Comparison of ENCODE assay signal across 8 cellular contexts in the genomic region with DNA sequence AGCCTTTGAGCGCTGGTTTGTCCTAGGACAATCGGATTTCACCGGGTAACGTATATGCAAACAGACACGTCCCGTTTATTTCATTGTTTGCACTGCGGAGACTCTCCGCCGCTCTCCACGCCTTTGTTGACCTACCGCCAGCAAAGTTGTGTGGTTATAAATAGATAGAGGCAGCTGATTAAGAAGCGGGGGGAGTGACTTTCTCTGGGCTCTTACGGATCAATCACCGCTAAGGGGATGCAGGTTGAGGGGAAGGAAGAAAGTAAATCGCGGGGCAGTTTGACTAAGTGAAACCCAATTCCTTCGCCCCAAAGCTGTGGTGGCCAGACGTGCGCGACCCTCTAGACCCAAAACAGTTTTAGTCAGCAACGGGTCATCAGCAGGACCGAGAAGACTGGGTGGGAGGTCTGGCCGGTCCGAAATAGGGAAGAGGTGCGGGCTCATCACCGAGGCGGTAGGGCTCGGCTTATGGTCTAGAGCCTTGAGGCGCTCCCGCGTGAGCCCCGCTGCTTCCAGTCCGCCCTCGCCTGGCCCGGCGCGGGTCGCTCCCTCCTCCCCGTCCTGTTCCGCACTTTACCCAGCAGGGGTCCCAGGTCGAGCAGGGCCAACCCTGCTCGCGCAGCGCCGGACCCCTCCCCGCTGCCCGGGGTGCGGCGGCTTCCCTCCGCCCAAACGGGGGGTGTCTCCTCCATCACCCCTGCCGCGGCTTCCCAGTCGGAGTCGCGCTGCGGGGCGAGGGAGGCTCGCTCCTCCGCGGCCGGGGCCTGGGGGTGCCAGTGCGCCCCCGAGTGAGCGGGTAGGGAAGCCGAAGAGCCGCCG.
A peak's percentile ranks its signal among the peaks of the same experiment; 100 is the strongest.
DNase-seq lines count a peak whose midpoint lies in the region; ATAC-seq, FAIRE-seq and TF ChIP-seq lines count a peak whose summit lies in the region.

No MANE protein-coding gene starts in this region.

- WGBS in ectodermal cell, 2 experiments, result 0% methylated on average over 68 of the region's 68 CpGs
- WGBS in mesendoderm (ENCODE audit: extremely low coverage, insufficient coverage, low lambda C conversion rate), result no CpG with 5 or more reads among the region's 68 CpGs

- TF ChIP-seq CTCF in PC-3 (conservative IDR thresholded peaks at IDR 0.05; ENCODE audit: low read depth, low read length) (peak; percentile 41), upper lobe of right lung (IDR thresholded peaks at IDR 0.05) (no peak)

- H3K27ac ChIP-seq in PC-3 (ENCODE audit: low read length), result peak overlapping the region; percentile 44
- H3K27ac ChIP-seq in ectodermal cell (ENCODE audit: insufficient read depth, low read depth, low read length, poor library complexity, severe bottlenecking), result peak overlapping the region; percentile 6
- no peak overlapping the region for H3K27ac ChIP-seq in mesendoderm (ENCODE audit: low read depth, low read length)
- no peak overlapping the region for H3K27ac ChIP-seq in upper lobe of right lung

- no peak overlapping the region for H2BK5ac ChIP-seq in mesendoderm (ENCODE audit: low read length)

- H3K4ac ChIP-seq in mesendoderm (ENCODE audit: low read depth, low read length), result no peak overlapping the region

- H3K36me3 ChIP-seq in PC-3 (ENCODE audit: low read depth, low read length) (no peaks in the 10 kb centered on the region), ectodermal cell (ENCODE audit: control insufficient read depth, insufficient read depth, low read length) (no peaks in the 10 kb centered on the region), mesendoderm (ENCODE audit: control insufficient read depth, insufficient read depth, low read length) (no peaks in the 10 kb centered on the region), upper lobe of right lung (no peaks in the 10 kb centered on the region)

- no peaks in the 10 kb centered on the region for H3K79me1 ChIP-seq in mesendoderm (ENCODE audit: low read length)

- no peak overlapping the region for H4K5ac ChIP-seq in mesendoderm (ENCODE audit: low read length)

- H2BK15ac ChIP-seq in mesendoderm (replicated peaks; ENCODE audit: low read depth), result peak overlapping the region; percentile 15

- ATAC-seq in HG03175 (IDR thresholded peaks at IDR 0.05; ENCODE audit: unreplicated experiment) (peak; percentile 53), PC-3 (peak; percentile 69), upper lobe of right lung (peak; percentile 73), GM21447 (IDR thresholded peaks at IDR 0.05; ENCODE audit: unreplicated experiment) (no peak)

- peak; percentile 27 for DNase-seq in 8988T
- DNase-seq in GM12892 (ENCODE audit: insufficient read length), result peak; percentile 4
- DNase-seq in PC-3, result peak; percentile 93
- DNase-seq in mesendoderm, result peak; percentile 73
- DNase-seq in upper lobe of right lung, result peak; percentile 64

- H3K4me2 ChIP-seq in PC-3 (ENCODE audit: low read length), result peak overlapping the region; percentile 80
- peak overlapping the region; percentile 88 for H3K4me2 ChIP-seq in mesendoderm (ENCODE audit: low read length)

- H4K20me1 ChIP-seq in PC-3 (ENCODE audit: low read length), result no peaks in the 10 kb centered on the region

- H3K79me2 ChIP-seq in PC-3 (ENCODE audit: low read length), result no peaks in the 10 kb centered on the region
- H3K79me2 ChIP-seq in mesendoderm (ENCODE audit: control insufficient read depth, insufficient read depth, low read length), result no peaks in the 10 kb centered on the region

- POLR2A ChIA-PET in PC-3 (lab: Charles Lee; ENCODE audit: unreplicated experiment), result interaction anchor here (0.6 kb wide), 2 partner anchors 51 to 273 kb away, joined by 3 read pairs; no protein-coding TSS in a partner anchor

- H2BK120ac ChIP-seq in mesendoderm (ENCODE audit: low read depth, low read length), result peak overlapping the region; percentile 18

- H3K4me1 ChIP-seq in PC-3 (ENCODE audit: insufficient read depth, low read length) (peaks cover 10% of the 10 kb centered on the region), ectodermal cell (ENCODE audit: control insufficient read depth, insufficient read depth, low read length) (peaks cover 3% of the 10 kb centered on the region), mesendoderm (ENCODE audit: control insufficient read depth, low read depth, low read length) (no peaks in the 10 kb centered on the region), upper lobe of right lung (peaks cover 10% of the 10 kb centered on the region)

- H3K27me3 ChIP-seq in PC-3 (ENCODE audit: low read length), result peaks cover 83% of the 10 kb centered on the region
- peaks cover 38% of the 10 kb centered on the region for H3K27me3 ChIP-seq in ectodermal cell (ENCODE audit: control insufficient read depth, insufficient read depth, low read length, poor library complexity, severe bottlenecking)
- no peaks in the 10 kb centered on the region for H3K27me3 ChIP-seq in mesendoderm (ENCODE audit: insufficient read depth, low read length, poor library complexity)
- H3K27me3 ChIP-seq in upper lobe of right lung, result peaks cover 88% of the 10 kb centered on the region

- H3K9me3 ChIP-seq in PC-3 (ENCODE audit: low read length), result no peaks in the 10 kb centered on the region
- no peaks in the 10 kb centered on the region for H3K9me3 ChIP-seq in ectodermal cell (ENCODE audit: control insufficient read depth, low read length)
- no peaks in the 10 kb centered on the region for H3K9me3 ChIP-seq in upper lobe of right lung

- H3K18ac ChIP-seq in mesendoderm (ENCODE audit: low read length), result peak overlapping the region; percentile 98

- H3K9me2 ChIP-seq in PC-3 (replicated peaks; ENCODE audit: low read length), result no peaks in the 10 kb centered on the region

- peak overlapping the region; percentile 91 for H2AFZ ChIP-seq in PC-3 (ENCODE audit: low read length)

- H3K9ac ChIP-seq in PC-3 (ENCODE audit: low read length) (peak overlapping the region; percentile 72), mesendoderm (ENCODE audit: low read length) (peak overlapping the region; percentile 65)

- no peak overlapping the region for H3K23ac ChIP-seq in mesendoderm (ENCODE audit: low read length)

- FAIRE-seq in GM12892 (lab: Jason Lieb, UNC), result no peak

- H3K4me3 ChIP-seq in PC-3 (ENCODE audit: low read length) (peak overlapping the region; percentile 65), ectodermal cell (ENCODE audit: insufficient read depth, low read depth, low read length) (peak overlapping the region; percentile 53), mesendoderm (ENCODE audit: low read length) (peak overlapping the region; percentile 67), upper lobe of right lung (peak overlapping the region; percentile 44)

- no peak overlapping the region for H2AK5ac ChIP-seq in mesendoderm (ENCODE audit: low read length)

- H3K56ac ChIP-seq in mesendoderm (ENCODE audit: low read length), result peak overlapping the region; percentile 87

- H3F3A ChIP-seq in PC-3 (ENCODE audit: low read length, unreplicated experiment), result no peaks in the 10 kb centered on the region

- TF ChIP-seq POLR2A in GM12892 (IDR thresholded peaks at IDR 0.05; ENCODE audit: low read depth, low read length), result no peak

- intact Hi-C loops in PC-3 (cut with micrococcal nuclease) (loop anchor here (1.0 to 10.0 kb wide), 6 partner anchors 107 to 1070 kb away; partner anchors contain the start of gene RRP15), upper lobe of right lung (cut with DNase I) (no loop called here)

- no peak overlapping the region for H4K8ac ChIP-seq in mesendoderm (ENCODE audit: low read depth, low read length)

- TSS peak; percentile 84 for BruUV-seq in PC-3 (replicated peaks; lab: Mats Ljungman, UMichigan)

- CTCF ChIA-PET in PC-3 (lab: Charles Lee), result no interaction called here

Comparison
In these comparisons a context has a peak if more than half of its experiments do, and no peak if none do; other contexts are left out.
1. DNase-seq: peak in every context shown above with its lines; median percentile 93 in PC-3; 73 in mesendoderm; 64 in upper lobe of right lung; 27 in 8988T; 4 in GM12892.
2. H3K27ac ChIP-seq: peak in PC-3 (single experiment) and ectodermal cell (single experiment); none in mesendoderm (single experiment) and upper lobe of right lung (single experiment).
3. Peak in every context shown above with its lines, with median percentiles within 50 percentile points of each other: H3K4me3 ChIP-seq.